ENCODE assay signal across 10 cellular contexts in the genomic region with DNA sequence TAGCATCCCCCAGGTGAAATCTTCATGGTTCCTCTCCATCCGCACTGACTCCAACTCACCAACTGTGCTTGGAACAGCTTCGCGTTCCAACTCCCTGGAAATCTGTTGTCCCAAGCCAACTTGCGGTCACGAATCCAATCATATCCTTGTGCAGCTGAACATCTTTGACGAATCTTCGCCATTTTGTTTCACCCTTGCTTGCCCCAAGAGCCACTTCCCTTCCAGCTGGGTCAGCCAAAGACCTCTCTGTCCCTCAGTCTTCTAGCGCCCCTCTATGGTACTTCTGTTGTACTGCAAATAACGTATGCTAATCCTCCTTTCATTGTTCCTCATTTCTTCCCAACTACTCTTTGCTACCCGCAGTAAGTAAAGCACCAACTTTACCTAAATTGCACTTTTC.
DNase-seq lines count a peak whose midpoint lies in the region; FAIRE-seq and TF ChIP-seq lines count a peak whose summit lies in the region.
"Had no signal": no experiment of that assay in that cellular context is flagged by ENCODE, and none has a peak within 500 bp of the region (broad histone marks: within the 10 kb centered on the region; RNA-seq: fewer than 3 reads in every experiment).

No MANE protein-coding gene starts in this region.

- TF ChIP-seq CTCF in NB4 (IDR thresholded peaks at IDR 0.05; ENCODE audit: low read depth, low read length) (peak; percentile 46), H1 (IDR thresholded peaks at IDR 0.05; ENCODE audit: control extremely low read depth in 1 of 3, insufficient read depth in 1 of 3, low read depth in 1 of 3, low read length in 3 of 3) (peak; percentile 44 to 94 (median 84)), osteocyte (IDR thresholded peaks at IDR 0.05) (peak; percentile 44)

- H3K4me1 Mint-ChIP-seq in osteocyte (ENCODE audit: unreplicated experiment), result no peaks in the 10 kb centered on the region

- H4K8ac ChIP-seq in H1 (ENCODE audit: extremely low read depth, insufficient read depth, low read length), result peak overlapping the region; percentile 84; the same call in 1 of the 2 replicates

- 0 out of 2 replicates have a peak overlapping the region, but pooled peaks have one; percentile 3 for H2BK20ac ChIP-seq in H1 (ENCODE audit: low read length)

- peak overlapping the region; percentile 100 for H2AFZ ChIP-seq in H1 (ENCODE audit: low read length)

- peaks cover 0 to 3% of the 10 kb centered on the region in 2 experiments; a peak in 2 of 4 replicates for H3K9me3 ChIP-seq in H1 (ENCODE audit: insufficient read depth in 2 of 2, low read depth in 1 of 2, low read length in 1 of 2)

- POLR2A ChIA-PET in H1 (lab: Charles Lee; ENCODE audit: partially characterized antibody), result no interaction called here

- no peak overlapping the region; the same call in 1 of the 2 replicates for H2BK5ac ChIP-seq in H1 (ENCODE audit: low read depth, low read length)

- H3K27me3 ChIP-seq in H1 (replicated peaks in 1 of 4; ENCODE audit: control insufficient read depth in 3 of 4, extremely low read depth in 1 of 4, insufficient read depth in 3 of 4, low read length in 3 of 4), result no peaks in the 10 kb centered on the region
- H3K27me3 ChIP-seq: BLaER1 treated with 17β-estradiol and CSF1 and Interleukin-3, amounts not matched to agents 10 nM and 100 nM had no signal

- H3K18ac ChIP-seq in H1 (ENCODE audit: extremely low read depth, low read length), result no peak overlapping the region

- H3K23me2 ChIP-seq in H1 (ENCODE audit: low read depth, low read length), result no peaks in the 10 kb centered on the region

- no peak overlapping the region for H3K23ac ChIP-seq in H1 (ENCODE audit: insufficient read length)

- H4K5ac ChIP-seq in H1 (ENCODE audit: insufficient read length, low read depth, low read length), result no peak overlapping the region

- no peaks in the 10 kb centered on the region for H3K4me1 ChIP-seq in H1 (replicated peaks in 1 of 4; ENCODE audit: control insufficient read depth in 3 of 4, insufficient read depth in 4 of 4, low read length in 3 of 4)
- H3K4me1 ChIP-seq: BLaER1 treated with 17β-estradiol and CSF1 and Interleukin-3, amounts not matched to agents 10 nM and 100 nM had no signal

- peaks cover 18% of the 10 kb centered on the region for H3K9me3 Mint-ChIP-seq in osteocyte (ENCODE audit: unreplicated experiment)

- H3K79me1 ChIP-seq in H1 (ENCODE audit: low read depth, low read length), result no peaks in the 10 kb centered on the region

- no peak overlapping the region for H3K4ac ChIP-seq in H1 (replicated peaks; ENCODE audit: insufficient read length, low read depth, low read length)

- no peaks in the 10 kb centered on the region for H3K79me2 ChIP-seq in H1 (ENCODE audit: control insufficient read depth in 1 of 2, insufficient read depth in 2 of 2, low read length in 2 of 2)

- H3K56ac ChIP-seq in H1 (replicated peaks; ENCODE audit: insufficient read length, low read depth, low read length), result no peak overlapping the region

- no peaks in the 10 kb centered on the region for H4K20me1 ChIP-seq in H1 (replicated peaks in 1 of 2; ENCODE audit: control insufficient read depth in 1 of 2, insufficient read depth in 2 of 2, low read length in 2 of 2)
- H4K20me1 ChIP-seq: BLaER1 treated with 17β-estradiol and CSF1 and Interleukin-3, amounts not matched to agents 10 nM and 100 nM had no signal

- no peaks in the 10 kb centered on the region for H3K36me3 Mint-ChIP-seq in osteocyte (ENCODE audit: unreplicated experiment)

- H2BK120ac ChIP-seq in H1 (replicated peaks; ENCODE audit: low read depth, low read length), result no peak overlapping the region

- no peak overlapping the region for H3K27ac Mint-ChIP-seq in osteocyte (ENCODE audit: unreplicated experiment)

- H2BK12ac ChIP-seq in H1 (ENCODE audit: low read depth, low read length), result no peak overlapping the region

- TF ChIP-seq POLR2A in NB4 (IDR thresholded peaks at IDR 0.05; ENCODE audit: extremely low read depth, insufficient read length), result no peak
- no peak for TF ChIP-seq POLR2A in H1 (IDR thresholded peaks at IDR 0.05; ENCODE audit: control extremely low read depth in 1 of 2, low read depth in 2 of 2, low read length in 2 of 2)

- no peak for TF ChIP-seq EP300 in H1 (IDR thresholded peaks at IDR 0.05; ENCODE audit: borderline replicate concordance in 1 of 2, low read depth in 2 of 2, low read length in 2 of 2)

- H3K27ac ChIP-seq in H1 (ENCODE audit: low read depth, low read length), result no peak overlapping the region
- H3K27ac ChIP-seq: BLaER1 treated with 17β-estradiol and CSF1 and Interleukin-3, amounts not matched to agents 10 nM and 100 nM; skin epidermis had no signal

- H3K27me3 Mint-ChIP-seq in osteocyte (ENCODE audit: unreplicated experiment), result no peaks in the 10 kb centered on the region

- H3K36me3 ChIP-seq in H1 (ENCODE audit: control insufficient read depth in 2 of 4, insufficient read depth in 4 of 4, low read length in 3 of 4), result no peaks in the 10 kb centered on the region
- H3K36me3 ChIP-seq: BLaER1 treated with 17β-estradiol and CSF1 and Interleukin-3, amounts not matched to agents 10 nM and 100 nM had no signal

- H3K4me3 ChIP-seq in NB4 (ENCODE audit: low read depth, low read length), result no peak overlapping the region
- no peak overlapping the region for H3K4me3 ChIP-seq in H1 (ENCODE audit: extremely low read depth in 1 of 4, insufficient read depth in 2 of 4, low read depth in 3 of 4, low read length in 4 of 4)
- H3K4me3 ChIP-seq: BLaER1 treated with 17β-estradiol and CSF1 and Interleukin-3, amounts not matched to agents 10 nM and 100 nM; skin epidermis had no signal

- H3K4me2 ChIP-seq in H1 (ENCODE audit: insufficient read depth in 1 of 2, low read depth in 2 of 2, low read length in 2 of 2), result no peak overlapping the region
- H3K4me2 ChIP-seq: BLaER1 treated with 17β-estradiol and CSF1 and Interleukin-3, amounts not matched to agents 10 nM and 100 nM had no signal

- H2AK5ac ChIP-seq in H1 (ENCODE audit: low read depth, low read length), result no peak overlapping the region

- peak; percentile 99 for TF ChIP-seq RAD21 in H1 (IDR thresholded peaks at IDR 0.05 in 1 of 2, conservative IDR thresholded peaks at IDR 0.05 in 1 of 2; ENCODE audit: low read depth in 2 of 2, low read length in 2 of 2)

- no peak overlapping the region for H3K14ac ChIP-seq in H1 (ENCODE audit: insufficient read length)

- H2BK15ac ChIP-seq in H1 (ENCODE audit: low read length), result no peak overlapping the region; the same call in 1 of the 2 replicates

- DNase-seq in NCI-H146 treated with DMSO at 0.1 percent for 48 hours (lab: John Stamatoyannopoulos, UW; ENCODE audit: unreplicated experiment) (peak; percentile 5), NCI-H146 (lab: John Stamatoyannopoulos, UW) (no peak), NB4 (ENCODE audit: low read depth) (peak; percentile 57), H1 (ENCODE audit: low read depth in 1 of 2, low spot score in 2 of 2) (peak in 1 of 2 experiments; percentile 58), osteocyte (ENCODE audit: extremely low spot score, unreplicated experiment) (no peak), NCI-H1105 (lab: John Stamatoyannopoulos, UW) (no peak), activated gamma-delta T cell (lab: John Stamatoyannopoulos, UW) (no peak), hepatic stellate cell (ENCODE audit: low spot score) (no peak)

- WGBS in H1 (ENCODE audit: extremely low coverage in 1 of 2, insufficient coverage in 1 of 2, insufficient read length in 1 of 2, insufficient replicate concordance in 2 of 2, low coverage in 1 of 2, low lambda C conversion rate in 2 of 2, missing lambda C conversion rate in 1 of 2), 2 experiments, result 68% methylated on average over 10 of the region's 10 CpGs; no CpG with 5 or more reads in 1 of the 2 experiments

- H3K9ac ChIP-seq in H1 (replicated peaks in 1 of 4; ENCODE audit: extremely low read depth in 1 of 4, low read depth in 3 of 4, low read length in 3 of 4), result no peak overlapping the region
- H3K9ac ChIP-seq: BLaER1 treated with 17β-estradiol and CSF1 and Interleukin-3, amounts not matched to agents 10 nM and 100 nM had no signal

- H3K4me3 Mint-ChIP-seq in osteocyte (ENCODE audit: unreplicated experiment), result no peak overlapping the region

- peak overlapping the region; percentile 12 for H4K91ac ChIP-seq in H1 (replicated peaks; ENCODE audit: insufficient read length, low read length)

- peak; percentile 76 for FAIRE-seq in H1 (lab: Jason Lieb, UNC)

- CTCF ChIA-PET in H1 (lab: Charles Lee; ENCODE audit: partially characterized antibody), result interaction anchor here (0.6 to 2.5 kb wide), 20 partner anchors 10 to 463 kb away, joined by 3 to 19 read pairs (median 4); no protein-coding TSS in a partner anchor

TF ChIP-seq in H1, 55 proteins besides CTCF, POLR2A, EP300 and RAD21:
- TF ChIP-seq, protein P1, sequence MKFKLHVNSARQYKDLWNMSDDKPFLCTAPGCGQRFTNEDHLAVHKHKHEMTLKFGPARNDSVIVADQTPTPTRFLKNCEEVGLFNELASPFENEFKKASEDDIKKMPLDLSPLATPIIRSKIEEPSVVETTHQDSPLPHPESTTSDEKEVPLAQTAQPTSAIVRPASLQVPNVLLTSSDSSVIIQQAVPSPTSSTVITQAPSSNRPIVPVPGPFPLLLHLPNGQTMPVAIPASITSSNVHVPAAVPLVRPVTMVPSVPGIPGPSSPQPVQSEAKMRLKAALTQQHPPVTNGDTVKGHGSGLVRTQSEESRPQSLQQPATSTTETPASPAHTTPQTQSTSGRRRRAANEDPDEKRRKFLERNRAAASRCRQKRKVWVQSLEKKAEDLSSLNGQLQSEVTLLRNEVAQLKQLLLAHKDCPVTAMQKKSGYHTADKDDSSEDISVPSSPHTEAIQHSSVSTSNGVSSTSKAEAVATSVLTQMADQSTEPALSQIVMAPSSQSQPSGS (IDR thresholded peaks at IDR 0.05; ENCODE audit: low read length), result no peak
- TF ChIP-seq TEAD4 (IDR thresholded peaks at IDR 0.05; ENCODE audit: low read depth, low read length), result peak; percentile 53; the same call in 1 of the 2 replicates
- peak; percentile 93 for TF ChIP-seq YY1 (IDR thresholded peaks at IDR 0.05; ENCODE audit: low read depth, low read length)
- no peak for TF ChIP-seq POLR2AphosphoS5 (IDR thresholded peaks at IDR 0.05; ENCODE audit: low read depth, low read length)

Comparison
In these comparisons a context has a peak if more than half of its experiments do, and no peak if none do; other contexts are left out.
1. DNase-seq: peak in NCI-H146 treated with DMSO at 0.1 percent for 48 hours (single experiment) and NB4 (single experiment); none in NCI-H146 (single experiment), osteocyte (single experiment), NCI-H1105 (single experiment), activated gamma-delta T cell (single experiment) and hepatic stellate cell (single experiment).
2. Peak in every context shown above with its lines, with median percentiles within 50 percentile points of each other: CTCF ChIP-seq.